ENCODE assay signal across 9 cellular contexts in genomic region chr15:60917469-60918130, GRCh38.
DNase-seq lines count a peak whose midpoint lies in the region; ATAC-seq and TF ChIP-seq lines count a peak whose summit lies in the region.
"Had no signal": no experiment of that assay in that cellular context is flagged by ENCODE, and none has a peak within 500 bp of the region (broad histone marks: within the 10 kb centered on the region; RNA-seq: fewer than 3 reads in every experiment).

No MANE protein-coding gene starts in this region.

- peak overlapping the region; percentile 88 for H3K27ac Mint-ChIP-seq in Calu3 (ENCODE audit: unreplicated experiment)

- no peaks in the 10 kb centered on the region for H3K9me3 Mint-ChIP-seq in Calu3 (ENCODE audit: low read depth, unreplicated experiment)

- CTCF ChIA-PET in Calu3 (lab: Charles Lee): interaction anchor here (0.7 to 2.3 kb wide), 19 partner anchors 9 to 916 kb away, joined by 3 to 37 read pairs (median 4); no protein-coding TSS in a partner anchor

- intact Hi-C loops in Calu3 (cut with micrococcal nuclease; ENCODE audit: unreplicated experiment): loop anchor here (1.0 to 5.0 kb wide), 3 partner anchors 133 to 410 kb away; no protein-coding TSS in a partner anchor

- TF ChIP-seq CTCF in Calu3 (IDR thresholded peaks at IDR 0.05; ENCODE audit: unreplicated experiment): no peak

- DNase-seq in Calu3: peak; percentile 7
- DNase-seq in caudate nucleus (lab: John Stamatoyannopoulos, UW): peak in 3 of 61 donors; percentile 5 to 64 (median 13)
- DNase-seq in left lobe of liver (ENCODE audit: low spot score): peak; percentile 82
- peak; percentile 29 for DNase-seq in skeletal muscle cell (ENCODE audit: low read depth)
- DNase-seq in dedifferentiated amniotic fluid mesenchymal stem cell (ENCODE audit: extremely low spot score): no peak
- no peak for DNase-seq in activated T-cell treated with anti-CD3 and anti-CD28 coated beads, Interleukin-2, amount 50 U/mL, for 1 hour
- no peak for DNase-seq in activated CD8-positive, alpha-beta memory T cell treated with anti-CD3 and anti-CD28 coated beads, Interleukin-2, amount 50 U/mL, for 4 hours

- H3K4me3 ChIP-seq in skeletal muscle cell (ENCODE audit: low read depth, low read length): no peak overlapping the region
- H3K4me3 ChIP-seq: K562 had no signal

- H3K4me1 Mint-ChIP-seq in Calu3 (ENCODE audit: low read depth, unreplicated experiment): peaks cover 34% of the 10 kb centered on the region

- H3K36me3 Mint-ChIP-seq in Calu3 (ENCODE audit: insufficient read depth, unreplicated experiment): peaks cover 16% of the 10 kb centered on the region

- ATAC-seq in left lobe of liver (peak; percentile 67), GM18907 (IDR thresholded peaks at IDR 0.05; ENCODE audit: unreplicated experiment) (no peak)

- H3K4me3 Mint-ChIP-seq in Calu3 (ENCODE audit: low read depth, unreplicated experiment): peak overlapping the region; percentile 37

- peak overlapping the region; percentile 71 for H3K27ac ChIP-seq in caudate nucleus (ENCODE audit: low read depth, low read length)

- no peaks in the 10 kb centered on the region for H3K27me3 Mint-ChIP-seq in Calu3 (ENCODE audit: unreplicated experiment)

- BruUV-seq in Calu3 (replicated peaks; lab: Mats Ljungman, UMichigan): no TSS peak

Comparison
In these comparisons a context has a peak if more than half of its experiments do, and no peak if none do; other contexts are left out.
1. DNase-seq: peak in Calu3 (single experiment), left lobe of liver (single experiment) and skeletal muscle cell (single experiment); none in dedifferentiated amniotic fluid mesenchymal stem cell (single experiment), activated T-cell treated with anti-CD3 and anti-CD28 coated beads, Interleukin-2, amount 50 U/mL, for 1 hour (single experiment) and activated CD8-positive, alpha-beta memory T cell treated with anti-CD3 and anti-CD28 coated beads, Interleukin-2, amount 50 U/mL, for 4 hours (single experiment).